ENCODE assay signal across 22 cellular contexts in genomic region chr19:5839312-5840017, GRCh38. TPM values are rescaled to one million over a fixed set of nuclear protein-coding genes. Genes with fewer than 3 reads are reported as not detected.
A peak's percentile ranks its signal among the peaks of the same experiment; 100 is the strongest.
DNase-seq lines count a peak whose midpoint lies in the region; TF ChIP-seq lines count a peak whose summit lies in the region.
"Had no signal": no experiment of that assay in that cellular context is flagged by ENCODE, and none has a peak within 500 bp of the region (broad histone marks: within the 10 kb centered on the region; RNA-seq: fewer than 3 reads in every experiment).

A gene with protein sequence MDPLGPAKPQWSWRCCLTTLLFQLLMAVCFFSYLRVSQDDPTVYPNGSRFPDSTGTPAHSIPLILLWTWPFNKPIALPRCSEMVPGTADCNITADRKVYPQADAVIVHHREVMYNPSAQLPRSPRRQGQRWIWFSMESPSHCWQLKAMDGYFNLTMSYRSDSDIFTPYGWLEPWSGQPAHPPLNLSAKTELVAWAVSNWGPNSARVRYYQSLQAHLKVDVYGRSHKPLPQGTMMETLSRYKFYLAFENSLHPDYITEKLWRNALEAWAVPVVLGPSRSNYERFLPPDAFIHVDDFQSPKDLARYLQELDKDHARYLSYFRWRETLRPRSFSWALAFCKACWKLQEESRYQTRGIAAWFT (minus strand): TSS chr19:5839702. CDS start chr19:5832567, 7,135 bp downstream.

- DNase-seq in CD1c-positive myeloid dendritic cell (ENCODE audit: extremely low spot score), result peak; percentile 24
- DNase-seq in Peyer's patch, result peak in 2 of 3 donors; percentile 68 to 77
- DNase-seq in esophagus squamous epithelium (lab: John Stamatoyannopoulos, UW), result no peak
- DNase-seq in osteoblast (ENCODE audit: insufficient read length, low spot score, missing footprints), result peak; percentile 8
- DNase-seq in chondrocyte (ENCODE audit: low spot score), result no peak
- DNase-seq in ACHN, result no peak
- DNase-seq in GOT3 (lab: John Stamatoyannopoulos, UW), result no peak
- no peak for DNase-seq in ovary
- DNase-seq: activated CD4-positive, CD25-positive, alpha-beta regulatory T cell; activated CD8-positive, alpha-beta T cell treated with anti-CD3 and anti-CD28 coated beads, Interleukin-2, amount 10 ng/mL, durations not matched to agents 7 days and 5 days; activated T-cell treated with anti-CD3 and anti-CD28 coated beads, Interleukin-2, amount 50 U/mL, for 24 hours; brain microvascular endothelial cell; foreskin melanocyte; SHP77; uterus had no signal

- H3K4me3 Mint-ChIP-seq in chondrocyte (ENCODE audit: unreplicated experiment), result no peak within 1 kb of the TSS
- H3K4me3 Mint-ChIP-seq: activated CD8-positive, alpha-beta T cell treated with anti-CD3 and anti-CD28 coated beads, Interleukin-2, amount 10 ng/mL, durations not matched to agents 7 days and 5 days; activated naive CD4-positive, alpha-beta T cell treated with anti-CD3 and anti-CD28 coated beads, Interleukin-2, amount 50 U/mL, for 24 hours; activated T-cell treated with anti-CD3 and anti-CD28 coated beads, Interleukin-2, amount 50 U/mL, for 24 hours had no signal

- no peaks in the 10 kb centered on the region for H3K27me3 ChIP-seq in Peyer's patch
- H3K27me3 ChIP-seq in esophagus squamous epithelium, result no peaks in the 10 kb centered on the region
- peaks cover 9% of the 10 kb centered on the region for H3K27me3 ChIP-seq in osteoblast (ENCODE audit: insufficient read depth, low read length)
- H3K27me3 ChIP-seq in ovary, result no peaks in the 10 kb centered on the region
- H3K27me3 ChIP-seq: brain microvascular endothelial cell, uterus had no signal

- H3K4me2 ChIP-seq in osteoblast (ENCODE audit: insufficient read depth, low read length), result no peak within 1 kb of the TSS

- peak within 1 kb of the TSS in 3 of 4 donors; percentile 27 to 59 (median 52) for H3K4me3 ChIP-seq in Peyer's patch
- peak within 1 kb of the TSS; percentile 27 to 50 (median 48) for H3K4me3 ChIP-seq in esophagus squamous epithelium
- H3K4me3 ChIP-seq in osteoblast (ENCODE audit: insufficient read depth, low read length), result no peak within 1 kb of the TSS
- H3K4me3 ChIP-seq in ovary, result no peak within 1 kb of the TSS
- H3K4me3 ChIP-seq: GM23248, uterus had no signal

- H3K27me3 Mint-ChIP-seq in chondrocyte (ENCODE audit: low read depth), result peaks cover 4% of the 10 kb centered on the region

- H3K27ac ChIP-seq in Peyer's patch, result peak within 1 kb of the TSS in 3 of 4 donors; percentile 73 to 91 (median 88)
- H3K27ac ChIP-seq in esophagus squamous epithelium, result peak within 1 kb of the TSS; percentile 28 to 85 (median 77)
- no peak within 1 kb of the TSS for H3K27ac ChIP-seq in osteoblast (ENCODE audit: low read depth, low read length)
- no peak within 1 kb of the TSS for H3K27ac ChIP-seq in ovary
- H3K27ac ChIP-seq: brain microvascular endothelial cell, GM23248, uterus had no signal

- TF ChIP-seq EP300 in ovary (IDR thresholded peaks at IDR 0.05), result no peak

- H3K36me3 ChIP-seq in Peyer's patch (peaks cover 0 to 29% (median 0%) of the 10 kb centered on the region in 3 donors), esophagus squamous epithelium (peaks cover 0 to 30% (median 0%) of the 10 kb centered on the region in 3 donors), osteoblast (ENCODE audit: insufficient read depth, low read length) (no peaks in the 10 kb centered on the region), ovary (no peaks in the 10 kb centered on the region)
- H3K36me3 ChIP-seq: brain microvascular endothelial cell, uterus had no signal

- H3K36me3 Mint-ChIP-seq in chondrocyte (ENCODE audit: low read depth), result no peaks in the 10 kb centered on the region
- H3K36me3 Mint-ChIP-seq: activated naive CD4-positive, alpha-beta T cell treated with anti-CD3 and anti-CD28 coated beads, Interleukin-2, amount 50 U/mL, for 24 hours had no signal

- no peak within 1 kb of the TSS for H2AFZ ChIP-seq in osteoblast (ENCODE audit: low read length)
- H2AFZ ChIP-seq: GM23248 had no signal

- peak; percentile 42 to 57 for TF ChIP-seq POLR2A in Peyer's patch (IDR thresholded peaks at IDR 0.05)
- no peak for TF ChIP-seq POLR2A in esophagus squamous epithelium (IDR thresholded peaks at IDR 0.05)
- no peak for TF ChIP-seq POLR2A in ovary (IDR thresholded peaks at IDR 0.05)

- whole genome bisulfite sequencing in esophagus squamous epithelium, 2 donors, result 73 to 79% methylated on average over 6 to 7 of the region's 7 CpGs
- 77 to 83% (median 79%) methylated on average over 7 of the region's 7 CpGs for WGBS in ovary, 3 donors

- no peaks in the 10 kb centered on the region for H3K4me1 Mint-ChIP-seq in chondrocyte (ENCODE audit: low read depth)
- H3K4me1 Mint-ChIP-seq: activated naive CD4-positive, alpha-beta T cell treated with anti-CD3 and anti-CD28 coated beads, Interleukin-2, amount 50 U/mL, for 24 hours had no signal

- no peaks in the 10 kb centered on the region for H3K79me2 ChIP-seq in osteoblast (ENCODE audit: insufficient read depth, low read length)

- H3K4me1 ChIP-seq in Peyer's patch (peaks cover 0 to 27% (median 2%) of the 10 kb centered on the region in 4 donors), esophagus squamous epithelium (peaks cover 0 to 31% (median 7%) of the 10 kb centered on the region in 3 donors), osteoblast (ENCODE audit: insufficient read depth, low read length) (no peaks in the 10 kb centered on the region), ovary (ENCODE audit: insufficient read depth) (no peaks in the 10 kb centered on the region)
- H3K4me1 ChIP-seq: uterus had no signal

- no peaks in the 10 kb centered on the region for H3K9me3 Mint-ChIP-seq in chondrocyte (ENCODE audit: low read depth)
- H3K9me3 Mint-ChIP-seq: activated naive CD4-positive, alpha-beta T cell treated with anti-CD3 and anti-CD28 coated beads, Interleukin-2, amount 50 U/mL, for 24 hours; activated T-cell treated with anti-CD3 and anti-CD28 coated beads, Interleukin-2, amount 50 U/mL, for 24 hours had no signal

- H3K27ac Mint-ChIP-seq in chondrocyte (ENCODE audit: unreplicated experiment), result no peak within 1 kb of the TSS
- H3K27ac Mint-ChIP-seq: activated CD8-positive, alpha-beta T cell treated with anti-CD3 and anti-CD28 coated beads, Interleukin-2, amount 10 ng/mL, durations not matched to agents 7 days and 5 days; activated naive CD4-positive, alpha-beta T cell treated with anti-CD3 and anti-CD28 coated beads, Interleukin-2, amount 50 U/mL, for 24 hours; activated T-cell treated with anti-CD3 and anti-CD28 coated beads, Interleukin-2, amount 50 U/mL, for 24 hours had no signal

- H3K9me3 ChIP-seq in Peyer's patch, result no peaks in the 10 kb centered on the region
- no peaks in the 10 kb centered on the region for H3K9me3 ChIP-seq in esophagus squamous epithelium
- H3K9me3 ChIP-seq in osteoblast (ENCODE audit: low read depth, low read length), result no peaks in the 10 kb centered on the region
- no peaks in the 10 kb centered on the region for H3K9me3 ChIP-seq in ovary
- H3K9me3 ChIP-seq: uterus had no signal

- no peaks in the 10 kb centered on the region for H4K20me1 ChIP-seq in osteoblast (ENCODE audit: insufficient read depth, low read length)

- peak in 1 of 6 experiments; percentile 23 for TF ChIP-seq CTCF in Peyer's patch (IDR thresholded peaks at IDR 0.05)
- TF ChIP-seq CTCF in esophagus squamous epithelium (IDR thresholded peaks at IDR 0.05), result peak in 1 of 6 experiments; percentile 1
- TF ChIP-seq CTCF in osteoblast (IDR thresholded peaks at IDR 0.05; ENCODE audit: extremely low read depth, low read depth, low read length), result no peak
- no peak for TF ChIP-seq CTCF in chondrocyte (IDR thresholded peaks at IDR 0.05)
- TF ChIP-seq CTCF in ovary (IDR thresholded peaks at IDR 0.05), result no peak

- intact Hi-C loops in esophagus squamous epithelium (cut with DNase I), result no loop called here
- intact Hi-C loops in ovary (cut with DNase I), result no loop called here

- in situ Hi-C loops in ACHN (cut with HindIII; ENCODE audit: low pct_ligation_motif_present, low pct_unique_long_range_greater_than_20kb, low sequenced_read_pairs), result no loop called here

RNA-seq across cellular contexts. Expression of the gene that starts here (rescaled TPM):
- total RNA-seq in Peyer's patch (100 to 1,000 TPM in 3 of 4 donors, 10 to 100 TPM in 1; 90.8 to 329 (median 210) TPM), esophagus squamous epithelium (100 to 1,000 TPM in 1 of 4 donors, 10 to 100 TPM in 3; 40.6 to 160 (median 68.9) TPM), osteoblast (not detected in 2 replicates), chondrocyte (not detected in 3 replicates), ovary (1 to 10 TPM in 1 of 7 donors, under 1 TPM in 3, not detected in 3; 0.11 to 2.6 (median 0.38) TPM)
- polyA plus RNA-seq in ovary, result not detected
- total RNA-seq: Daoy; GM23248; M059J; mesenteric fat pad; OCI-LY7; T-helper 1 cell treated with Interleukin-12 subunit alpha and Interleukin-12 subunit beta and Interleukin-4 antibody, amounts not matched to agents 30 ng/mL and 1 ng/mL, for 36 hours had no signal
- polyA plus RNA-seq: GM23248 had no signal

Comparison
In these comparisons a context has a peak if more than half of its experiments do, and no peak if none do; other contexts are left out.
1. RNA of the gene that starts here (total RNA-seq): 90.8 to 329 TPM in Peyer's patch and 40.6 to 160 TPM in esophagus squamous epithelium; 0.11 to 2.6 TPM in ovary, not detected in osteoblast and not detected in chondrocyte; every median in the first group is over 10 times any median in the second.
2. Peak in DNase-seq in osteoblast; RNA of the gene not detected or under 1 TPM.
3. DNase-seq: peak in CD1c-positive myeloid dendritic cell (single experiment) and Peyer's patch (2 of 3); none in esophagus squamous epithelium (single experiment), chondrocyte (single experiment), ACHN (single experiment), GOT3 (single experiment) and ovary (0 of 5).
4. H3K27ac ChIP-seq: peak in Peyer's patch (3 of 4) and esophagus squamous epithelium (4 of 4); none in osteoblast (single experiment) and ovary (0 of 2).
5. H3K4me3 ChIP-seq: peak in Peyer's patch (3 of 4) and esophagus squamous epithelium (4 of 4); none in osteoblast (single experiment) and ovary (single experiment).
6. POLR2A ChIP-seq: peak in Peyer's patch (2 of 2); none in esophagus squamous epithelium (0 of 4) and ovary (single experiment).